Comparison of ENCODE assay signal across 1 cellular context in genomic region chr11:117437791-117438130, GRCh38.
TF ChIP-seq lines count a peak whose summit lies in the region.

No MANE protein-coding gene starts in this region.

TF ChIP-seq in H1, 55 proteins besides CTCF, POLR2A, EP300 and RAD21 (continued from another document):
- TF ChIP-seq RFX5 (IDR thresholded peaks at IDR 0.05; ENCODE audit: borderline replicate concordance, low read depth, low read length) (no peak), CHD1 (IDR thresholded peaks at IDR 0.05; ENCODE audit: low read depth, low read length) (no peak), FOSL1 (IDR thresholded peaks at IDR 0.05; ENCODE audit: insufficient read depth, low read depth, low read length) (no peak), SUZ12 (IDR thresholded peaks at IDR 0.05; ENCODE audit: low read length) (no peak), YY1 (IDR thresholded peaks at IDR 0.05; ENCODE audit: low read depth, low read length) (no peak), PHF8 (conservative IDR thresholded peaks at IDR 0.05; ENCODE audit: low read depth, low read length) (no peak)
